26 cellular contexts compared by ENCODE assay signal in the genomic region with DNA sequence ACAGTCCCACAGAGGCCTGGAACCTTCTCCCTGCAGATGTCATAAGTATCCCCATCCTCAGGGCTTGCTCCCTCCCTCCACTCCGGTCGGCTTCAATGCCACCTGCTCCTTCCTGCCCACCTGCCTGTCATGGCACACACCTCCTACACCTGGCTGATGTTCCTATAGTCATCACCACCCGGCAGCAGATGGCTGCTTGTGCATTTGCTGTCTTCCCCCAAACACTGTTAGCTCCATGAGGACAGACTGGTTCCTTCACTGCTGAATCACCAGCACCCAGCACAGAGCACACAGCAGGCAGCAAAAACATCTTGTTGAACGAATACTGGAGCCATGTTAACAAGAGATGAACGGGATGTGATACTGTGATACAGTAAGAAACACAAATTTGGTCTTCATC. TPM values are rescaled to one million over a fixed set of nuclear protein-coding genes. Genes with fewer than 3 reads are reported as not detected.
DNase-seq lines count a peak whose midpoint lies in the region; ATAC-seq, FAIRE-seq and TF ChIP-seq lines count a peak whose summit lies in the region.
"Had no signal": no experiment of that assay in that cellular context is flagged by ENCODE, and none has a peak within 500 bp of the region (broad histone marks: within the 10 kb centered on the region; RNA-seq: fewer than 3 reads in every experiment).

No MANE protein-coding gene starts in this region.

- no peak for TF ChIP-seq CTCF in astrocyte (IDR thresholded peaks at IDR 0.05; ENCODE audit: insufficient read depth, low read depth, low read length)

- no peak overlapping the region for H3K4me2 ChIP-seq in astrocyte (ENCODE audit: low read length)

- H3K27ac ChIP-seq in astrocyte (ENCODE audit: low read depth, low read length): no peak overlapping the region
- H3K27ac ChIP-seq: C4-2B, transverse colon had no signal

- H3K9me3 Mint-ChIP-seq in astrocyte (ENCODE audit: unreplicated experiment): no peaks in the 10 kb centered on the region
- H3K9me3 Mint-ChIP-seq in stimulated activated effector memory CD8-positive, alpha-beta T cell treated with anti-CD3 and anti-CD28 coated beads, Interleukin-12 subunit alpha, Interleukin-12 subunit beta, amount 100 ng/mL, for 72 hours: no peaks in the 10 kb centered on the region
- H3K9me3 Mint-ChIP-seq: activated T-cell treated with anti-CD3 and anti-CD28 coated beads, Interleukin-2, amount 50 U/mL, for 72 hours had no signal

- DNase-seq in COLO668 (lab: John Stamatoyannopoulos, UW; ENCODE audit: unreplicated experiment): peak; percentile 38
- peak; percentile 13 for DNase-seq in NCI-H146 treated with DMSO at 0.1 percent for 48 hours (lab: John Stamatoyannopoulos, UW; ENCODE audit: unreplicated experiment)
- no peak for DNase-seq in astrocyte (ENCODE audit: low read depth)
- DNase-seq in stimulated activated effector memory CD8-positive, alpha-beta T cell treated with anti-CD3 and anti-CD28 coated beads, Interleukin-12 subunit alpha, Interleukin-12 subunit beta, amount 100 ng/mL, for 72 hours (ENCODE audit: low spot score in 2 of 2): no peak
- no peak for DNase-seq in NCI-H226
- DNase-seq in SHP77 (lab: John Stamatoyannopoulos, UW): no peak
- no peak for DNase-seq in activated gamma-delta T cell (lab: John Stamatoyannopoulos, UW)
- DNase-seq: activated CD4-positive, alpha-beta T cell treated with anti-CD3 and anti-CD28 coated beads, Interleukin-2, amount 50 U/mL, for 4 hours; activated naive CD4-positive, alpha-beta T cell treated with anti-CD3 and anti-CD28 coated beads, Interleukin-2, amount 50 U/mL, for 16 hours; activated T-cell treated with anti-CD3 and anti-CD28 coated beads, Interleukin-2, amount 50 U/mL, for 72 hours; amniotic stem cell; effector CD8-positive, alpha-beta T cell; EL; left cardiac atrium; naive thymus-derived CD4-positive, alpha-beta T cell; NCI-H1092 treated with DMSO at 0.1 percent for 48 hours; stimulated activated CD4-positive, alpha-beta T cell treated with anti-CD3 and anti-CD28 coated beads, Interleukin-4, amount 100 ng/mL, for 24 hours; transverse colon had no signal

- H3K36me3 Mint-ChIP-seq in astrocyte (ENCODE audit: low read depth, unreplicated experiment): peaks cover 34% of the 10 kb centered on the region
- H3K36me3 Mint-ChIP-seq in stimulated activated effector memory CD8-positive, alpha-beta T cell treated with anti-CD3 and anti-CD28 coated beads, Interleukin-12 subunit alpha, Interleukin-12 subunit beta, amount 100 ng/mL, for 72 hours: peaks cover 89% of the 10 kb centered on the region

- peaks cover 15% of the 10 kb centered on the region for H3K36me3 ChIP-seq in astrocyte (ENCODE audit: insufficient read depth, low read length)

- H3K27ac Mint-ChIP-seq in astrocyte (ENCODE audit: unreplicated experiment): peak overlapping the region; percentile 50
- H3K27ac Mint-ChIP-seq in stimulated activated effector memory CD8-positive, alpha-beta T cell treated with anti-CD3 and anti-CD28 coated beads, Interleukin-12 subunit alpha, Interleukin-12 subunit beta, amount 100 ng/mL, for 72 hours: peak overlapping the region; percentile 58

- no peak overlapping the region for H3K9ac ChIP-seq in astrocyte (ENCODE audit: low read length)

- H4K20me1 ChIP-seq in astrocyte (ENCODE audit: insufficient read depth, low read length): no peaks in the 10 kb centered on the region

- no peaks in the 10 kb centered on the region for H3K79me2 ChIP-seq in astrocyte (ENCODE audit: insufficient read depth, low read length)

- no peak for FAIRE-seq in astrocyte (lab: Jason Lieb, UNC)
- FAIRE-seq: bronchial epithelial cell, colon, GM18507, H1, K562, TTC549 had no signal

- H3K4me1 ChIP-seq in astrocyte (ENCODE audit: insufficient read depth, low read length): peaks cover 9% of the 10 kb centered on the region
- H3K4me1 ChIP-seq: transverse colon had no signal

- H3K4me3 ChIP-seq in astrocyte (ENCODE audit: insufficient read depth, low read depth, low read length): no peak overlapping the region
- H3K4me3 ChIP-seq: K562, lung, transverse colon had no signal

- H3K27me3 Mint-ChIP-seq in astrocyte (ENCODE audit: low read depth, unreplicated experiment): no peaks in the 10 kb centered on the region
- H3K27me3 Mint-ChIP-seq: naive thymus-derived CD4-positive, alpha-beta T cell had no signal

- no peaks in the 10 kb centered on the region for H3K27me3 ChIP-seq in astrocyte (ENCODE audit: insufficient read depth, low read length)
- H3K27me3 ChIP-seq: transverse colon had no signal

- H3K4me1 Mint-ChIP-seq in astrocyte (ENCODE audit: low read depth, unreplicated experiment): peaks cover 25% of the 10 kb centered on the region
- H3K4me1 Mint-ChIP-seq in stimulated activated effector memory CD8-positive, alpha-beta T cell treated with anti-CD3 and anti-CD28 coated beads, Interleukin-12 subunit alpha, Interleukin-12 subunit beta, amount 100 ng/mL, for 72 hours: peaks cover 9% of the 10 kb centered on the region

- no peak overlapping the region for H3K4me3 Mint-ChIP-seq in astrocyte (ENCODE audit: unreplicated experiment)
- H3K4me3 Mint-ChIP-seq in stimulated activated effector memory CD8-positive, alpha-beta T cell treated with anti-CD3 and anti-CD28 coated beads, Interleukin-12 subunit alpha, Interleukin-12 subunit beta, amount 100 ng/mL, for 72 hours: no peak overlapping the region
- H3K4me3 Mint-ChIP-seq: activated T-cell treated with anti-CD3 and anti-CD28 coated beads, Interleukin-2, amount 50 U/mL, for 72 hours; naive thymus-derived CD4-positive, alpha-beta T cell had no signal

- no peak overlapping the region for H2AFZ ChIP-seq in astrocyte (ENCODE audit: low read depth, low read length)

- no peak for ATAC-seq in stimulated activated effector memory CD8-positive, alpha-beta T cell treated with anti-CD3 and anti-CD28 coated beads, Interleukin-12 subunit alpha, Interleukin-12 subunit beta, amount 100 ng/mL, for 72 hours
- ATAC-seq: activated T-cell treated with anti-CD3 and anti-CD28 coated beads, Interleukin-2, amount 50 U/mL, for 72 hours; K562; left cardiac atrium had no signal

- H3K9me3 ChIP-seq in astrocyte (ENCODE audit: insufficient read depth, low read depth, low read length): no peaks in the 10 kb centered on the region
- H3K9me3 ChIP-seq: transverse colon had no signal

RNA-seq across cellular contexts. Expression of a gene that starts 14.8 kb away (rescaled TPM):
- 15.7 and 16.3 TPM in 2 replicates for total RNA-seq in astrocyte

RNA-seq across cellular contexts. Expression of a gene that starts 57.3 kb away (rescaled TPM):
- total RNA-seq in astrocyte: 28.1 and 31.8 TPM in 2 replicates

Comparison
In these comparisons a context has a peak if more than half of its experiments do, and no peak if none do; other contexts are left out.
1. DNase-seq: peak in COLO668 (single experiment) and NCI-H146 treated with DMSO at 0.1 percent for 48 hours (single experiment); none in astrocyte (single experiment), stimulated activated effector memory CD8-positive, alpha-beta T cell treated with anti-CD3 and anti-CD28 coated beads, Interleukin-12 subunit alpha, Interleukin-12 subunit beta, amount 100 ng/mL, for 72 hours (0 of 2), NCI-H226 (single experiment), SHP77 (0 of 2) and activated gamma-delta T cell (single experiment).